Comparison of ENCODE assay signal across 22 cellular contexts in genomic region chr20:44528309-44528708, GRCh38.
"Had no signal": no experiment of that assay in that cellular context is flagged by ENCODE, and none has a peak within 500 bp of the region (broad histone marks: within the 10 kb centered on the region; RNA-seq: fewer than 3 reads in every experiment).

No MANE protein-coding gene starts in this region.

- H3K27ac ChIP-seq: HL-60, SJSA1, SK-N-MC had no signal

- H3K4me3 ChIP-seq: SJSA1, SK-N-MC had no signal

- FAIRE-seq: RCC 7860 had no signal

- DNase-seq: Karpas-422, KG1, MM.1S, NCI-H1092 treated with DMSO at 0.1 percent for 48 hours, NCI-H1436, NCI-H187, NCI-H2029, NCI-H2081 treated with DMSO at 0.1 percent for 48 hours, NCI-H2171, NCI-H226, NCI-H446, NCI-H510A, NCI-H524 treated with DMSO at 0.1 percent for 48 hours, NCI-H69, NCI-H774, Right ventricle myocardium superior, RPMI8226, SIG-M5 had no signal

- H3K36me3 ChIP-seq: SJSA1 had no signal

- H3K27me3 ChIP-seq: SJSA1 had no signal
